13 cellular contexts compared by ENCODE assay signal in the genomic region with DNA sequence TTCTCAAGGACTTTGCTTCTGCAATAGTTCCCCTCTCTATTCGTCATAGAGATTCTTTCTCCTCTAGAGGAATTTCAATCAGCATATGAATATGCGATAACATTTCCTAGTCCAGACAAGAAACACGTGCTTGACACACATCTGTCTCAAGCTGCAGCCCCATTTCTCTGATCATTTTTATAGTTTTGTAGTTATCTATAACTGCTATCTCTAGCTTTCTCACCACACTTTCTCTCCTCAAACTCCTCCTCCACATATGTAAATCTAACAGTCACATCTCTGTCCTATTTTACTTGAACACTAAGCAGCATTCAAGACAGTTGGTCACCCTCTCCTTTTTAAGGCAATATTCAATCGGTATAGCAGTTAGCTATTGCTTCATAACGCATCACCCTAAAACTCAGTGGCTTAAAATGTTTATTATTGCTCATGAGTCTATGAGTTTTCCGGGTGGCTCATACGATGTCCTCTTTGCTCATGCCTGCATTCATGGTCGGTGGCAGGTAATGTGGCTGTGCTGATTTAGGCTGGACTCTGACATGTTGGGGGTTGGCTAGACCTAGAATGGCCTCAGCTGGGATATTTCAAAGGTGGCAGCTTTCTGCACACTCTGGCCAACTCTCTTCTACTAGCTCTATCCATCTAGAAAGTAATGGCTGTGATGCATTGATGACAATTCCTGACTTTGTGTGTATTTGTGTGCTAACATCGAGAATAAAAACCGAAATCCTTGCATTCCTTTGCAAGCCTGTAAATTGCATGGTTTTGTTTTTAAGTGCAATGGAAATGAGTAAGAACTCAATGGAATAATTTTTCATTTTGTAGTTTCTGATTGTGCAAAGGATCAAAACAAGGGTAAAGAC. TPM values are rescaled to one million over a fixed set of nuclear protein-coding genes. Genes with fewer than 3 reads are reported as not detected.
DNase-seq lines count a peak whose midpoint lies in the region; ATAC-seq, FAIRE-seq and TF ChIP-seq lines count a peak whose summit lies in the region.
"Had no signal": no experiment of that assay in that cellular context is flagged by ENCODE, and none has a peak within 500 bp of the region (broad histone marks: within the 10 kb centered on the region; RNA-seq: fewer than 3 reads in every experiment).

No MANE protein-coding gene starts in this region.

- peak overlapping the region; percentile 75 to 91 (median 80) for H3K4me3 Mint-ChIP-seq in CD4-positive, CD25-positive, alpha-beta regulatory T cell
- H3K4me3 Mint-ChIP-seq in IgD-negative memory B cell, result peak overlapping the region; percentile 71 to 90 (median 84)

- H3K4me2 ChIP-seq in K562 (ENCODE audit: insufficient read depth, low read length), result no peak overlapping the region

- peaks cover 54% of the 10 kb centered on the region for H3K4me1 ChIP-seq in CD4-positive, CD25-positive, alpha-beta regulatory T cell (ENCODE audit: control insufficient read depth, insufficient read depth, low read length, poor library complexity, severe bottlenecking)
- H3K4me1 ChIP-seq in K562 (replicated peaks in 1 of 2; ENCODE audit: control insufficient read depth in 2 of 2, insufficient read depth in 2 of 2, low read length in 2 of 2), result peaks cover 0 to 8% of the 10 kb centered on the region in 2 experiments; a peak in 2 of 5 replicates

- whole genome bisulfite sequencing in K562 (ENCODE audit: insufficient coverage, low coverage, missing lambda C conversion rate), result 21% methylated on average over 10 of the region's 10 CpGs
- 74 to 77% methylated on average over 10 of the region's 10 CpGs for WGBS in lower leg skin, 2 donors

- FAIRE-seq in GM19239 (lab: Jason Lieb, UNC) (peak; percentile 49), K562 (lab: Jason Lieb, UNC) (no peak)
- FAIRE-seq: bronchial epithelial cell had no signal

- in situ Hi-C loops in K562 (cut with MboI), result no loop called here

- POLR2A ChIA-PET in K562 (lab: Yijun Ruan, JAX), result interaction anchor here (1.3 kb wide), 1 partner anchor 166 kb away, joined by 4 read pairs; no protein-coding TSS in a partner anchor

- peak overlapping the region; percentile 71 for H3K4me3 ChIP-seq in CD4-positive, CD25-positive, alpha-beta regulatory T cell (ENCODE audit: low read depth, low read length)
- H3K4me3 ChIP-seq in K562 (no peak overlapping the region), lower leg skin (ENCODE audit: low read depth, poor library complexity, severe bottlenecking) (no peak overlapping the region)
- H3K4me3 ChIP-seq: BLaER1 treated with 17β-estradiol and CSF1 and Interleukin-3, amounts not matched to agents 10 nM and 100 nM had no signal

- no peak for TF ChIP-seq EP300 in K562 (IDR thresholded peaks at IDR 0.05; ENCODE audit: low read length)

- H3K27me3 ChIP-seq in CD4-positive, CD25-positive, alpha-beta regulatory T cell (ENCODE audit: control insufficient read depth, insufficient read depth, low read length), result no peaks in the 10 kb centered on the region
- H3K27me3 ChIP-seq in K562 (ENCODE audit: control insufficient read depth in 2 of 2, insufficient read depth in 2 of 2, low read length in 2 of 2), result no peaks in the 10 kb centered on the region
- H3K27me3 ChIP-seq: BLaER1 treated with 17β-estradiol and CSF1 and Interleukin-3, amounts not matched to agents 10 nM and 100 nM had no signal

- peaks cover 6% of the 10 kb centered on the region for H3K36me3 Mint-ChIP-seq in CD4-positive, CD25-positive, alpha-beta regulatory T cell
- H3K36me3 Mint-ChIP-seq in IgD-negative memory B cell, result peaks cover 2% of the 10 kb centered on the region

- peak overlapping the region; percentile 84 to 97 (median 91) for H3K27ac Mint-ChIP-seq in CD4-positive, CD25-positive, alpha-beta regulatory T cell
- H3K27ac Mint-ChIP-seq in IgD-negative memory B cell, result peak overlapping the region; percentile 1 to 87 (median 4)
- H3K27ac Mint-ChIP-seq: progenitor cell of endocrine pancreas had no signal

- peaks cover 32 to 86% (median 63%) of the 10 kb centered on the region in 4 donors for H3K4me1 Mint-ChIP-seq in CD4-positive, CD25-positive, alpha-beta regulatory T cell
- peaks cover 35 to 47% (median 36%) of the 10 kb centered on the region in 3 donors for H3K4me1 Mint-ChIP-seq in IgD-negative memory B cell

- peak in 2 of 3 donors; percentile 34 to 74 for DNase-seq in CD4-positive, CD25-positive, alpha-beta regulatory T cell
- DNase-seq in GM19239 (ENCODE audit: insufficient read length, low spot score) (no peak), K562 (ENCODE audit: extremely low read depth in 1 of 4, low spot score in 3 of 4) (no peak), NCI-H446 (lab: John Stamatoyannopoulos, UW) (no peak), lower leg skin (ENCODE audit: low spot score in 2 of 2) (no peak), NCI-H510A (lab: John Stamatoyannopoulos, UW) (no peak)
- DNase-seq: activated CD4-positive, CD25-positive, alpha-beta regulatory T cell had no signal

- no peaks in the 10 kb centered on the region for H3K36me3 ChIP-seq in CD4-positive, CD25-positive, alpha-beta regulatory T cell (ENCODE audit: control insufficient read depth, insufficient read depth, low read length)
- H3K36me3 ChIP-seq in K562 (ENCODE audit: control insufficient read depth, insufficient read depth, low read length), result no peaks in the 10 kb centered on the region
- H3K36me3 ChIP-seq: BLaER1 treated with 17β-estradiol and CSF1 and Interleukin-3, amounts not matched to agents 10 nM and 100 nM had no signal

- no peaks in the 10 kb centered on the region for H4K20me1 ChIP-seq in K562 (replicated peaks; ENCODE audit: control insufficient read depth, insufficient read depth, low read length)
- H4K20me1 ChIP-seq: BLaER1 treated with 17β-estradiol and CSF1 and Interleukin-3, amounts not matched to agents 10 nM and 100 nM had no signal

- ATAC-seq in CD4-positive, CD25-positive, alpha-beta regulatory T cell (ENCODE audit: low read depth in 2 of 2), result peak; percentile 27 to 36
- ATAC-seq in K562, result peak; percentile 17; the same call in 2 of the 3 replicates
- ATAC-seq in HG02973 (IDR thresholded peaks at IDR 0.05; ENCODE audit: unreplicated experiment), result no peak

- H3K9ac ChIP-seq in K562 (ENCODE audit: insufficient read depth in 1 of 2, low read depth in 2 of 2, low read length in 2 of 2), result no peak overlapping the region
- H3K9ac ChIP-seq: BLaER1 treated with 17β-estradiol and CSF1 and Interleukin-3, amounts not matched to agents 10 nM and 100 nM had no signal

- H2AFZ ChIP-seq in K562 (ENCODE audit: low read depth, low read length), result peak overlapping the region; percentile 77

- intact Hi-C loops in K562 (cut with micrococcal nuclease), result loop anchor here (5.0 kb wide), 2 partner anchors 77 to 112 kb away; no protein-coding TSS in a partner anchor
- intact Hi-C loops in lower leg skin (cut with DNase I; ENCODE audit: low total_unique reads), result no loop called here

- CTCF ChIA-PET in K562 (lab: Yijun Ruan, JAX; ENCODE audit: low intra/inter-chr PET ratio), result no interaction called here

- no peaks in the 10 kb centered on the region for H3K27me3 Mint-ChIP-seq in CD4-positive, CD25-positive, alpha-beta regulatory T cell
- H3K27me3 Mint-ChIP-seq in IgD-negative memory B cell, result no peaks in the 10 kb centered on the region
- H3K27me3 Mint-ChIP-seq: progenitor cell of endocrine pancreas had no signal

- peaks cover 0 to 1% (median 0%) of the 10 kb centered on the region in 7 donors for H3K9me3 Mint-ChIP-seq in CD4-positive, CD25-positive, alpha-beta regulatory T cell
- H3K9me3 Mint-ChIP-seq in IgD-negative memory B cell, result no peaks in the 10 kb centered on the region

- TF ChIP-seq POLR2A in K562 (conservative IDR thresholded peaks at IDR 0.05) (no peak), lower leg skin (IDR thresholded peaks at IDR 0.05) (no peak)

- no TSS peak for BruUV-seq in K562 (replicated peaks; lab: Mats Ljungman, UMichigan)

- peak overlapping the region; percentile 77 for H3K27ac ChIP-seq in CD4-positive, CD25-positive, alpha-beta regulatory T cell (ENCODE audit: insufficient read depth, low read length, poor library complexity, severe bottlenecking)
- H3K27ac ChIP-seq in K562 (ENCODE audit: extremely low read depth, low read depth, low read length), result no peak overlapping the region
- H3K27ac ChIP-seq: BLaER1 treated with 17β-estradiol and CSF1 and Interleukin-3, amounts not matched to agents 10 nM and 100 nM had no signal

- H3K9me1 ChIP-seq in K562 (ENCODE audit: control insufficient read depth, insufficient read depth, low read length), result no peaks in the 10 kb centered on the region

- H3K9me3 ChIP-seq in CD4-positive, CD25-positive, alpha-beta regulatory T cell (ENCODE audit: control insufficient read depth in 2 of 2, low read length in 2 of 2), result no peaks in the 10 kb centered on the region
- no peaks in the 10 kb centered on the region for H3K9me3 ChIP-seq in K562 (replicated peaks; ENCODE audit: control insufficient read depth, insufficient read depth, low read depth, low read length)
- H3K9me3 ChIP-seq: BLaER1 treated with 17β-estradiol and CSF1 and Interleukin-3, amounts not matched to agents 10 nM and 100 nM had no signal

- no peaks in the 10 kb centered on the region for H3K79me2 ChIP-seq in K562 (ENCODE audit: control insufficient read depth, insufficient read depth, low read length)

- TF ChIP-seq CTCF in K562 (IDR thresholded peaks at IDR 0.05 in 2 of 3, conservative IDR thresholded peaks at IDR 0.05 in 1 of 3; ENCODE audit: insufficient read depth in 2 of 3, low read depth in 1 of 3, low read length in 3 of 3) (no peak), lower leg skin (IDR thresholded peaks at IDR 0.05) (no peak)

- TF ChIP-seq RAD21 in K562 (CRISPR knock-in tag; conservative IDR thresholded peaks at IDR 0.05 in 1 of 2, IDR thresholded peaks at IDR 0.05 in 1 of 2), result no peak

RNA-seq across cellular contexts. Expression of a gene that starts 20.6 kb away (rescaled TPM):
- total RNA-seq in CD4-positive, CD25-positive, alpha-beta regulatory T cell, result not detected
- polyA plus RNA-seq in CD4-positive, CD25-positive, alpha-beta regulatory T cell, result under 1 TPM in 1 of 4 donors, not detected in 3; 0.87 TPM
- polyA plus RNA-seq in IgD-negative memory B cell (not detected), K562 (2011; rRNA removed) (not detected in 2 replicates), K562 (2014; fragmentation: Illumina TruSeq; extraction: Trizol) (not detected in 2 replicates), K562 (2014; fragmentation: Nextera tagmentation; extraction: Ambion mirVana) (under 1 TPM in 1 of 2 experiments, not detected in 1; 0.32 TPM), K562 (2014; rRNA removed) (not detected in 2 replicates)
- not detected in 2 replicates for total RNA-seq in K562 (2011; cell fraction: chromatin; rRNA removed; ENCODE audit: low replicate concordance)
- total RNA-seq in K562 (2011; cell fraction: nucleolus; rRNA removed), result not detected in 2 replicates
- total RNA-seq in K562 (2011; cell fraction: nucleoplasm; rRNA removed), result not detected in 2 replicates
- total RNA-seq in K562 (2014; rRNA removed) (not detected in 2 replicates), K562 (2014; rRNA removed; fragmentation: Illumina TruSeq; extraction: Trizol) (not detected in 2 replicates), K562 (2015; rRNA removed; fragmentation: Illumina TruSeq; extraction: Trizol) (not detected in 2 replicates), K562 (2021) (not detected in 2 replicates), lower leg skin (not detected)
- polyA plus RNA-seq in K562 (2011; cell fraction: cytosol; rRNA removed), result not detected in 2 replicates
- polyA plus RNA-seq in K562 (2011; cell fraction: nucleus; rRNA removed), result not detected in 2 replicates
- polyA plus RNA-seq in K562 (2012), result not detected in 2 replicates
- not detected in 2 replicates for polyA minus RNA-seq in K562 (2011; rRNA and poly(A)+ RNA removed)
- polyA minus RNA-seq in K562 (2011; cell fraction: cytosol; rRNA and poly(A)+ RNA removed), result not detected in 2 replicates
- not detected in 2 replicates for polyA minus RNA-seq in K562 (2011; cell fraction: nucleus; rRNA and poly(A)+ RNA removed)
- total RNA-seq: bronchial epithelial cell, LHCN-M2, progenitor cell of endocrine pancreas had no signal

Comparison
In these comparisons a context has a peak if more than half of its experiments do, and no peak if none do; other contexts are left out.
1. DNase-seq: peak in CD4-positive, CD25-positive, alpha-beta regulatory T cell (2 of 3); none in GM19239 (single experiment), K562 (0 of 4), NCI-H446 (0 of 2), lower leg skin (0 of 2) and NCI-H510A (single experiment).